8 cellular contexts compared by ENCODE assay signal in the genomic region with DNA sequence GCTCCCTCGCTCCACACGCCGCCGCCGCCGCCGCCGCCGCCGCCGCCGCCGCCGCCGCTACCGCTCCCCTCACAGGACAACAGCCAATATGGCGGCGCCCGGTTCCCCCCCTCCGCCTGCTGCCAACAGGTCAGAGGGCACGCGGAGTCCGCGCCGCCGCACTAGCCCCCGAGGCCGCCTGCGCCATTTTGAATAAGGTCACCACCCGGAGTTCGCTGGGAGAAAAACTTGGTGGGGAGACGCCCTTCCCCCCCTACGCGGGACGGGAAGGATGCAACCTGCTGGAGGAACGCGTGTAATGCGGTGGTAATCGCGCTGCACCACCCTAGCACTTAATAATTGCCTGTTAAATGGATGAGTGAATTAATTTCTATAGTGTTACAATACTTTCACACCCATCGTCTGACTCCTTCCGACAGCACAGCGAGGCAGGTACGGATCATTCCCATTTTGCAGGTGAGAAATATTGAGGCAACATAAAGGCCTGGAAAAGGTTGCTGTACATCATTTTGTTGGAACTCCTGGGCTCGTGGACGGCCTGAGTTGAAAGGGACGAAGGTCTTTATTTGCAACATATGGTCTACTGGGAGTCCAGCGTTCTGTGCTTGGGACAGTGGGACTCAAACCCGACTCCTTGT. TPM values are rescaled to one million over a fixed set of nuclear protein-coding genes. Genes with fewer than 3 reads are reported as not detected.
DNase-seq lines count a peak whose midpoint lies in the region; ATAC-seq, FAIRE-seq and TF ChIP-seq lines count a peak whose summit lies in the region.

A gene (minus strand): TSS at position 90 of the 638 bp plus-strand sequence. CDS start 105 bp downstream, outside the sequence.

- H3K4me3 ChIP-seq in keratinocyte (ENCODE audit: control insufficient read depth in 2 of 3, extremely low read depth in 1 of 3, insufficient read depth in 2 of 3, low read depth in 1 of 3, low read length in 3 of 3): peak within 1 kb of the TSS; percentile 80 to 92 (median 88)

- H3K27ac Mint-ChIP-seq in central memory CD8-positive, alpha-beta T cell (ENCODE audit: low read depth): peak within 1 kb of the TSS; percentile 49

- peak within 1 kb of the TSS; percentile 44 for H3K27ac ChIP-seq in keratinocyte (ENCODE audit: control insufficient read depth, insufficient read depth, low read length)

- peaks cover 27% of the 10 kb centered on the region for H3K4me1 Mint-ChIP-seq in central memory CD8-positive, alpha-beta T cell

- H2AFZ ChIP-seq in keratinocyte (ENCODE audit: control insufficient read depth, low read length): peak within 1 kb of the TSS; percentile 73

- peak within 1 kb of the TSS; percentile 82 for H3K4me3 Mint-ChIP-seq in central memory CD8-positive, alpha-beta T cell

- TF ChIP-seq CTCF in keratinocyte (optimal IDR thresholded peaks at IDR 0.05 in 1 of 3, IDR thresholded peaks at IDR 0.05 in 1 of 3, conservative IDR thresholded peaks at IDR 0.05 in 1 of 3; ENCODE audit: extremely low read depth in 1 of 3, insufficient read depth in 2 of 3, low read length in 3 of 3): peak; percentile 38 to 50 (median 43)

- peak within 1 kb of the TSS; percentile 76 for H3K9ac ChIP-seq in keratinocyte (ENCODE audit: control insufficient read depth, extremely low read depth, insufficient read depth, low read length)

- peak within 1 kb of the TSS; percentile 91 for H3K4me2 ChIP-seq in keratinocyte (ENCODE audit: control insufficient read depth, extremely low read depth, insufficient read depth, low read depth, low read length)

- H3K9me1 ChIP-seq in keratinocyte (ENCODE audit: control insufficient read depth, extremely low read depth, insufficient read depth, low read length): peaks cover 3% of the 10 kb centered on the region

- H3K27me3 Mint-ChIP-seq in central memory CD8-positive, alpha-beta T cell: no peaks in the 10 kb centered on the region

- no peaks in the 10 kb centered on the region for H4K20me1 ChIP-seq in keratinocyte (ENCODE audit: control insufficient read depth, extremely low read depth, insufficient read depth, low read length)

- peaks cover 3% of the 10 kb centered on the region for H3K36me3 Mint-ChIP-seq in central memory CD8-positive, alpha-beta T cell (ENCODE audit: insufficient read depth)

- peaks cover 9% of the 10 kb centered on the region in 2 experiments for H3K36me3 ChIP-seq in keratinocyte (ENCODE audit: control insufficient read depth in 2 of 2, extremely low read depth in 1 of 2, insufficient read depth in 2 of 2, low read length in 2 of 2)

- H3K79me2 ChIP-seq in keratinocyte (ENCODE audit: control insufficient read depth, insufficient read depth, low read length): peaks cover 44% of the 10 kb centered on the region

- no peaks in the 10 kb centered on the region for H3K27me3 ChIP-seq in keratinocyte (ENCODE audit: control insufficient read depth, extremely low read depth, insufficient read depth, low read length)

- H3K9me3 ChIP-seq in keratinocyte (ENCODE audit: control insufficient read depth, low read depth, low read length): no peaks in the 10 kb centered on the region

- ATAC-seq in GM18907 (IDR thresholded peaks at IDR 0.05; ENCODE audit: unreplicated experiment): peak; percentile 87
- ATAC-seq in HG03159 (IDR thresholded peaks at IDR 0.05; ENCODE audit: unreplicated experiment): peak; percentile 90
- peak; percentile 98 for ATAC-seq in activated CD4-positive, CD25-positive, alpha-beta regulatory T cell treated with anti-CD3 and anti-CD28 coated beads, Interleukin-2, amount 50 U/mL, for 24 hours
- peak; percentile 97 for ATAC-seq in central memory CD8-positive, alpha-beta T cell (replicated peaks; ENCODE audit: extremely low read depth, poor library complexity, severe bottlenecking)

- no peak for FAIRE-seq in keratinocyte (lab: Jason Lieb, UNC)

- dilution Hi-C loops in keratinocyte (cut with MboI; ENCODE audit: extremely low pct_ligation_motif_present, low sequenced_read_pairs): no loop called here

- H3K9me3 Mint-ChIP-seq in central memory CD8-positive, alpha-beta T cell: no peaks in the 10 kb centered on the region

- DNase-seq in AG08396 (ENCODE audit: low spot score): peak; percentile 99
- peak; percentile 82 for DNase-seq in NCI-H345 treated with DMSO at 0.1 percent for 48 hours (lab: John Stamatoyannopoulos, UW; ENCODE audit: unreplicated experiment)
- peak; percentile 89 to 94 for DNase-seq in central memory CD8-positive, alpha-beta T cell (ENCODE audit: low spot score in 2 of 2)
- DNase-seq in keratinocyte (ENCODE audit: low read depth, low spot score): no peak
- peak; percentile 94 to 96 (median 95) for DNase-seq in stimulated activated CD4-positive, alpha-beta T cell treated with anti-CD3 and anti-CD28 coated beads, Interleukin-12 subunit alpha, Interleukin-12 subunit beta, amount 100 ng/mL, for 48 hours (ENCODE audit: low read depth in 2 of 3, low spot score in 1 of 3)

- H3K4me1 ChIP-seq in keratinocyte (ENCODE audit: control insufficient read depth, extremely low read depth, insufficient read depth, low read length): peaks cover 27% of the 10 kb centered on the region

RNA-seq across cellular contexts. Expression of the gene that starts here (rescaled TPM):
- 21.9 to 43.6 TPM (median 27.5 TPM) in 3 replicates for polyA plus RNA-seq in keratinocyte
- 47.7 TPM for polyA plus RNA-seq in keratinocyte (2011; ENCODE audit: low read depth)
- 9.1 and 13.2 TPM in 2 replicates for polyA plus RNA-seq in keratinocyte (2011; cell fraction: cytosol; rRNA removed)
- 134 and 149 TPM in 2 replicates for polyA plus RNA-seq in keratinocyte (2011; cell fraction: nucleus; rRNA removed)
- 19.0 and 59.8 TPM in 2 replicates for polyA plus RNA-seq in keratinocyte (2012; ENCODE audit: low replicate concordance)
- polyA minus RNA-seq in keratinocyte: 17.2 to 33.0 TPM (median 26.8 TPM) in 3 replicates
- polyA minus RNA-seq in keratinocyte (2011; cell fraction: cytosol; rRNA and poly(A)+ RNA removed): 31.7 TPM
- 30.3 and 35.2 TPM in 2 replicates for polyA minus RNA-seq in keratinocyte (2011; cell fraction: nucleus; rRNA and poly(A)+ RNA removed)
